Comparison of ENCODE assay signal across 7 cellular contexts in the genomic region with DNA sequence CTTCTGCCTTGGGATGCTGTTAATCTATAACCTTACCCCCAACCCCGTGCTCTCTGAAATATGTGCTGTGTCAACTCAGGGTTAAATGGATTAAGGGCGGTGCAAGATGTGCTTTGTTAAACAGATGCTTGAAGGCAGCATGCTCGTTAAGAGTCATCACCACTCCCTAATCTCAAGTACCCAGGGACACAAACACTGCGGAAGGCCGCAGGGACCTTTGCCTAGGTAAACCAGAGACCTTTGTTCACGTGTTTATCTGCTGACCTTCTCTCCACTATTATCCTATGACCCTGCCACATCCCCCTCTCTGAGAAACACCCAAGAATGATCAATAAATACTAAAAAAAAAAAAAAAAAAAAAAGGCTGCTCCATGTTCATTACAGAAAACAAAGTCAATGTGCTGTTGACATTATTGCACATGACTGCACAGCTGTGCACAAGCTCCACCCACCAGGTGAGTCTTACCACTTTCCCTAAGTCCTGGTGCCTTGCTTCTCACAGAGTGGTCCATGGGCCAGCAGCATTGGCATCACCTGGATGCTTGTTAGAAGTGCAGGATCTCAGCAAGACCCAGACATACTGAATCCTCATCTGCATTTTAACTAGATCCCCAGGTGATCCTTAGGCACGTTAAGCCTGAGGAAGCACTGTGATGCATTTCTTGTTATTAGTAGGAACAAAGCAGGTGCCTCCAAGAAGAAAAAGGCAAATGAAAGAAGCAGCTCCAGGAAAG.
DNase-seq lines count a peak whose midpoint lies in the region; FAIRE-seq and TF ChIP-seq lines count a peak whose summit lies in the region.
"Not testable (repeated sequence)": the region's sequence is repeated elsewhere in the genome, so short reads cannot be mapped to it uniquely, and the experiment has no call there.

No MANE protein-coding gene starts in this region.

- not testable (repeated sequence) for H3K4me3 ChIP-seq in SJSA1; keratinocyte (ENCODE audit: control insufficient read depth in 2 of 3, extremely low read depth in 1 of 3, insufficient read depth in 2 of 3, low read depth in 1 of 3, low read length in 3 of 3)

- FAIRE-seq in keratinocyte (lab: Jason Lieb, UNC): peak; percentile 81

- not testable (repeated sequence) for H3K9ac ChIP-seq in keratinocyte (ENCODE audit: control insufficient read depth, extremely low read depth, insufficient read depth, low read length)

- not testable (repeated sequence) for H3K9me1 ChIP-seq in keratinocyte (ENCODE audit: control insufficient read depth, extremely low read depth, insufficient read depth, low read length)

- H3K9me3 ChIP-seq in SJSA1 (replicated peaks); keratinocyte (ENCODE audit: control insufficient read depth, low read depth, low read length): not testable (repeated sequence)

- H3K27me3 ChIP-seq in SJSA1 (replicated peaks); keratinocyte (ENCODE audit: control insufficient read depth, extremely low read depth, insufficient read depth, low read length): not testable (repeated sequence)

- H3K79me2 ChIP-seq in keratinocyte (ENCODE audit: control insufficient read depth, insufficient read depth, low read length): not testable (repeated sequence)

- H3K4me1 ChIP-seq in SJSA1 (replicated peaks): peaks cover 43% of the 10 kb centered on the region
- peaks cover 37% of the 10 kb centered on the region for H3K4me1 ChIP-seq in keratinocyte (ENCODE audit: control insufficient read depth, extremely low read depth, insufficient read depth, low read length)

- dilution Hi-C loops in keratinocyte (cut with MboI; ENCODE audit: extremely low pct_ligation_motif_present, low sequenced_read_pairs): not testable (repeated sequence)

- peak overlapping the region; percentile 45 for H3K4me2 ChIP-seq in keratinocyte (ENCODE audit: control insufficient read depth, extremely low read depth, insufficient read depth, low read depth, low read length)

- DNase-seq in DMS153 (lab: John Stamatoyannopoulos, UW) (peak; percentile 29), HuH-7.5 (ENCODE audit: low spot score) (peak; percentile 22), NCI-H345 treated with DMSO at 0.1 percent for 48 hours (lab: John Stamatoyannopoulos, UW; ENCODE audit: unreplicated experiment) (peak; percentile 9), renal cortical epithelial cell (ENCODE audit: low read depth) (peak; percentile 36)
- not testable (repeated sequence) for DNase-seq in SJSA1 (ENCODE audit: low read depth in 1 of 2, low spot score in 2 of 2); epithelial cell of prostate (ENCODE audit: low read depth, low spot score); keratinocyte (ENCODE audit: low read depth, low spot score)

- not testable (repeated sequence) for H4K20me1 ChIP-seq in keratinocyte (ENCODE audit: control insufficient read depth, extremely low read depth, insufficient read depth, low read length)

- H3K36me3 ChIP-seq in SJSA1; keratinocyte (ENCODE audit: control insufficient read depth in 2 of 2, extremely low read depth in 1 of 2, insufficient read depth in 2 of 2, low read length in 2 of 2): not testable (repeated sequence)

- peak overlapping the region; percentile 84; the same call in 1 of the 2 replicates for H3K27ac ChIP-seq in SJSA1
- peak overlapping the region; percentile 33 for H3K27ac ChIP-seq in epithelial cell of prostate
- H3K27ac ChIP-seq in keratinocyte (ENCODE audit: control insufficient read depth, insufficient read depth, low read length): peak overlapping the region; percentile 33

- not testable (repeated sequence) for TF ChIP-seq CTCF in keratinocyte (optimal IDR thresholded peaks at IDR 0.05 in 1 of 3, IDR thresholded peaks at IDR 0.05 in 1 of 3, conservative IDR thresholded peaks at IDR 0.05 in 1 of 3; ENCODE audit: extremely low read depth in 1 of 3, insufficient read depth in 2 of 3, low read length in 3 of 3)

- not testable (repeated sequence) for H2AFZ ChIP-seq in keratinocyte (ENCODE audit: control insufficient read depth, low read length)

Comparison
In these comparisons a context has a peak if more than half of its experiments do, and no peak if none do; other contexts are left out.
1. H3K27ac ChIP-seq: peak in every context shown above with its lines; median percentile 84 in SJSA1; 33 in epithelial cell of prostate; 33 in keratinocyte.